Comparison of ENCODE assay signal across 20 cellular contexts in the genomic region with DNA sequence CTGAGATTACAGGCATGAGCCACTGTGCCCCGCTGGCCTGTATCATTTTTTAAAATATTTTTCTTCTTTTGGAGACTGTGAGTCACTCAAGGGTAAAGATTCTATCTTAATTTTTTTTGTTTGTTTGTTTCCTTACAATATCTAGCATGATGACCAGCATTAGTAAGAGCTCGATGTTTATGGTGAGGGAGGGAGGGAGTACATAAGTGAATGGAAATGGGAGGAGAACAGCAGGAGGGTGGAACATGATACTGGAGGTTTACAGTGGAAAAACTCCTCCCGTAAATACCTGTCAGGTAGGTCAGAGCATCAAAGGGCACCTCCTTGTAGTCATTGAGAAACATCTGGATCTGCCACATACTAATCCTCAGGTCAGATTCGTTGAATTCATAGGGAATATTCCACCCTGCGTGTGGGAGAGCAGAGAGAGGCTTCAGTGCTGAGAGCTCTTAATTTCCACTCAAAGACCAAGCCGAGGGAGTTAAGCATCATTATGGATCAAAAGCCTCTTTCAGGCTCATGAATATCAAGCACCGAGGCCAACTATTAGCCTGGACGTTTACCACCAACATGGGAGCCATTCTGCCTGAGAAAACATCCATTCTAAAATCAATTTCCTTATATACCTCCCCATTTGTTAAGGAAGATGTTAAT. TPM values are rescaled to one million over a fixed set of nuclear protein-coding genes. Genes with fewer than 3 reads are reported as not detected.
DNase-seq lines count a peak whose midpoint lies in the region; ATAC-seq, FAIRE-seq and TF ChIP-seq lines count a peak whose summit lies in the region.
"Had no signal": no experiment of that assay in that cellular context is flagged by ENCODE, and none has a peak within 500 bp of the region (broad histone marks: within the 10 kb centered on the region; RNA-seq: fewer than 3 reads in every experiment).

No MANE protein-coding gene starts in this region.

- peak; percentile 91 for ATAC-seq in left lung
- ATAC-seq: activated CD8-positive, alpha-beta T cell treated with anti-CD3 and anti-CD28 coated beads, Interleukin-2, amount 10 ng/mL, durations not matched to agents 7 days and 5 days; natural killer cell; pancreas had no signal

- H3K4me3 ChIP-seq in left lung (no peak overlapping the region), kidney (ENCODE audit: low read length in 2 of 2) (no peak overlapping the region), lower leg skin (ENCODE audit: low read depth, poor library complexity, severe bottlenecking) (no peak overlapping the region)
- H3K4me3 ChIP-seq: GM23248, pancreas, tibial nerve had no signal

- no peak overlapping the region for H3K14ac ChIP-seq in H9 (ENCODE audit: insufficient read depth, low read length)

- H3K79me2 ChIP-seq in H9 (ENCODE audit: insufficient read depth, low read length): no peaks in the 10 kb centered on the region

- no peak overlapping the region for H2AFZ ChIP-seq in H9 (ENCODE audit: low read length)
- H2AFZ ChIP-seq: GM23248 had no signal

- no peak overlapping the region for H3T11ph ChIP-seq in H9 (ENCODE audit: low read length)

- no peak overlapping the region for H2BK12ac ChIP-seq in H9 (ENCODE audit: insufficient read length, low read depth, low read length)

- no peak overlapping the region for H3K56ac ChIP-seq in H9 (ENCODE audit: insufficient read length, low read depth, low read length)

- H3K4me2 ChIP-seq in H9 (ENCODE audit: insufficient read depth, insufficient read length, low read length): no peak overlapping the region

- no peak for FAIRE-seq in kidney (lab: Jason Lieb, UNC)
- FAIRE-seq: endometrium, pancreas had no signal

- peak overlapping the region in 1 of 2 experiments; percentile 36; a peak in 2 of 5 replicates for H3K4me3 Mint-ChIP-seq in H9
- H3K4me3 Mint-ChIP-seq: activated B cell treated with CpG ODN at 0.5 μM for 24 hours; activated CD8-positive, alpha-beta T cell treated with anti-CD3 and anti-CD28 coated beads, Interleukin-2, amount 10 ng/mL, durations not matched to agents 7 days and 5 days; activated naive CD4-positive, alpha-beta T cell treated with anti-CD3 and anti-CD28 coated beads, Interleukin-2, amount 50 U/mL, for 24 hours; natural killer cell had no signal

- no peak overlapping the region for H4K8ac ChIP-seq in H9 (replicated peaks; ENCODE audit: insufficient read length, low read depth, low read length)

- peaks cover 8 to 15% of the 10 kb centered on the region in 2 experiments for H3K4me1 Mint-ChIP-seq in H9
- H3K4me1 Mint-ChIP-seq: activated B cell treated with CpG ODN at 0.5 μM for 24 hours; activated naive CD4-positive, alpha-beta T cell treated with anti-CD3 and anti-CD28 coated beads, Interleukin-2, amount 50 U/mL, for 24 hours; natural killer cell had no signal

- H3K36me3 ChIP-seq in left lung (no peaks in the 10 kb centered on the region), kidney (ENCODE audit: control insufficient read depth in 1 of 2, insufficient read depth in 2 of 2, low read length in 2 of 2) (no peaks in the 10 kb centered on the region)
- H3K36me3 ChIP-seq: pancreas, tibial nerve had no signal

- H4K20me1 ChIP-seq in H9 (ENCODE audit: control insufficient read depth, insufficient read depth, insufficient read length): no peaks in the 10 kb centered on the region

- no peak overlapping the region for H4K91ac ChIP-seq in H9 (ENCODE audit: insufficient read length, low read depth, low read length)

- H3K27me3 ChIP-seq in H9 (ENCODE audit: insufficient read depth, low read length): no peaks in the 10 kb centered on the region
- no peaks in the 10 kb centered on the region for H3K27me3 ChIP-seq in left lung
- H3K27me3 ChIP-seq: pancreas, tibial nerve had no signal

- H3K9me3 ChIP-seq in H9 (ENCODE audit: control insufficient read depth, low read depth, low read length) (no peaks in the 10 kb centered on the region), left lung (no peaks in the 10 kb centered on the region), kidney (ENCODE audit: control insufficient read depth in 1 of 2, low read length in 2 of 2) (no peaks in the 10 kb centered on the region)
- H3K9me3 ChIP-seq: pancreas, tibial nerve had no signal

- H3K4me1 ChIP-seq in H9 (ENCODE audit: insufficient read depth, low read length): no peaks in the 10 kb centered on the region
- H3K4me1 ChIP-seq in left lung: no peaks in the 10 kb centered on the region
- H3K4me1 ChIP-seq in kidney (ENCODE audit: control insufficient read depth in 1 of 2, insufficient read depth in 1 of 2, low read depth in 1 of 2, low read length in 2 of 2): no peaks in the 10 kb centered on the region
- H3K4me1 ChIP-seq: pancreas, tibial nerve had no signal

- no peak overlapping the region for H4K5ac ChIP-seq in H9 (ENCODE audit: insufficient read length, low read depth, low read length)

- no peak for TF ChIP-seq POLR2A in lower leg skin (IDR thresholded peaks at IDR 0.05)

- intact Hi-C loops in left lung (cut with DNase I): no loop called here
- intact Hi-C loops in kidney (cut with DNase I): no loop called here
- intact Hi-C loops in lower leg skin (cut with DNase I; ENCODE audit: low total_unique reads): no loop called here

- no peaks in the 10 kb centered on the region for H3K9me3 Mint-ChIP-seq in H9
- H3K9me3 Mint-ChIP-seq: activated B cell treated with CpG ODN at 0.5 μM for 24 hours; activated naive CD4-positive, alpha-beta T cell treated with anti-CD3 and anti-CD28 coated beads, Interleukin-2, amount 50 U/mL, for 24 hours; natural killer cell had no signal

- no peak overlapping the region for H2BK15ac ChIP-seq in H9 (ENCODE audit: low read depth, low read length)

- no peak overlapping the region for H3K23ac ChIP-seq in H9 (ENCODE audit: insufficient read length, low read depth, low read length)

- H3K27me3 Mint-ChIP-seq in H9 (ENCODE audit: low read depth): no peaks in the 10 kb centered on the region; the same call in 1 of the 2 replicates
- H3K27me3 Mint-ChIP-seq: activated naive CD4-positive, alpha-beta T cell treated with anti-CD3 and anti-CD28 coated beads, Interleukin-2, amount 50 U/mL, for 24 hours had no signal

- no peaks in the 10 kb centered on the region for H3K36me3 Mint-ChIP-seq in H9 (ENCODE audit: insufficient read depth in 1 of 3, low read depth in 3 of 3)
- H3K36me3 Mint-ChIP-seq: activated naive CD4-positive, alpha-beta T cell treated with anti-CD3 and anti-CD28 coated beads, Interleukin-2, amount 50 U/mL, for 24 hours; natural killer cell had no signal

- H3K27ac ChIP-seq in H9 (ENCODE audit: insufficient read length, low read depth, low read length): no peak overlapping the region
- H3K27ac ChIP-seq in left lung: no peak overlapping the region
- no peak overlapping the region for H3K27ac ChIP-seq in kidney (ENCODE audit: low read depth in 2 of 2, low read length in 2 of 2)
- H3K27ac ChIP-seq: GM23248, pancreas, tibial nerve had no signal

- WGBS in H9 (ENCODE audit: extremely low coverage, insufficient read length, low lambda C conversion rate): no CpG with 5 or more reads among the region's 8 CpGs
- 49 to 53% methylated on average over 8 of the region's 8 CpGs for WGBS in lower leg skin, 2 donors

- no peak overlapping the region for H3K18ac ChIP-seq in H9 (ENCODE audit: insufficient read length, low read depth, low read length)

- no peak overlapping the region for H2BK120ac ChIP-seq in H9 (ENCODE audit: low read depth, low read length, poor library complexity, severe bottlenecking)

- H3K27ac Mint-ChIP-seq in H9: peak overlapping the region in 2 of 3 experiments; percentile 29 to 70; a peak in 2 of 7 replicates
- H3K27ac Mint-ChIP-seq: activated B cell treated with CpG ODN at 0.5 μM for 24 hours; activated CD8-positive, alpha-beta T cell treated with anti-CD3 and anti-CD28 coated beads, Interleukin-2, amount 10 ng/mL, durations not matched to agents 7 days and 5 days; activated naive CD4-positive, alpha-beta T cell treated with anti-CD3 and anti-CD28 coated beads, Interleukin-2, amount 50 U/mL, for 24 hours; natural killer cell had no signal

- H3K79me1 ChIP-seq in H9 (ENCODE audit: insufficient read depth, low read depth, low read length, poor library complexity, severe bottlenecking): no peaks in the 10 kb centered on the region

- H2BK5ac ChIP-seq in H9 (ENCODE audit: insufficient read length, low read length): no peak overlapping the region

- no peak for TF ChIP-seq CTCF in H9 (conservative IDR thresholded peaks at IDR 0.05)
- TF ChIP-seq CTCF in left lung (IDR thresholded peaks at IDR 0.05): no peak
- no peak for TF ChIP-seq CTCF in kidney (IDR thresholded peaks at IDR 0.05; ENCODE audit: borderline replicate concordance, extremely low read depth, insufficient read depth)
- TF ChIP-seq CTCF in lower leg skin (IDR thresholded peaks at IDR 0.05): no peak

- H3K23me2 ChIP-seq in H9 (ENCODE audit: insufficient read length, low read depth, low read length, poor library complexity, severe bottlenecking): no peaks in the 10 kb centered on the region

- no peak overlapping the region for H2BK20ac ChIP-seq in H9 (ENCODE audit: low read depth, low read length, poor library complexity, severe bottlenecking)

- H2AK5ac ChIP-seq in H9 (ENCODE audit: insufficient read length, low read length): no peak overlapping the region

- no peak for DNase-seq in H9
- peak; percentile 25 for DNase-seq in NCI-H146 treated with DMSO at 0.1 percent for 48 hours (lab: John Stamatoyannopoulos, UW; ENCODE audit: unreplicated experiment)
- peak; percentile 83 for DNase-seq in SW480 (ENCODE audit: low spot score)
- no peak for DNase-seq in left lung
- no peak for DNase-seq in germinal center (ENCODE audit: low spot score)
- no peak for DNase-seq in kidney
- no peak for DNase-seq in amniotic stem cell (lab: John Stamatoyannopoulos, UW)
- no peak for DNase-seq in lower leg skin (ENCODE audit: low spot score in 2 of 2)
- DNase-seq: activated B cell treated with CpG ODN at 0.5 μM for 24 hours; activated CD8-positive, alpha-beta T cell treated with anti-CD3 and anti-CD28 coated beads, Interleukin-2, amount 10 ng/mL, durations not matched to agents 7 days and 5 days; activated T-cell treated with anti-CD3 and anti-CD28 coated beads, Interleukin-2, amount 50 U/mL, for 48 hours; GM23248; islet precursor cell; natural killer cell; NCI-H1694; pancreas; stimulated activated naive CD4-positive, alpha-beta T cell had no signal

- no peak overlapping the region for H3K4ac ChIP-seq in H9 (ENCODE audit: low read depth, low read length)

- H3K9ac ChIP-seq in H9 (ENCODE audit: extremely low read depth, insufficient read length, low read length): no peak overlapping the region
- H3K9ac ChIP-seq in kidney (ENCODE audit: low read length in 2 of 2): no peak overlapping the region
- H3K9ac ChIP-seq: GM23248 had no signal

RNA-seq across cellular contexts. Expression of gene LYRM1, which starts 51.7 kb away (rescaled TPM):
- 9.6 and 10.6 TPM in 2 replicates for total RNA-seq in H9 (2021)
- 10 to 100 TPM; 28.0 to 28.7 TPM for total RNA-seq in left lung
- 31.7 TPM for total RNA-seq in kidney
- polyA plus RNA-seq in kidney (ENCODE audit: insufficient read depth, low read depth, low replicate concordance): 61.5 TPM
- 10 to 100 TPM; 24.3 to 27.3 (median 25.5) TPM for total RNA-seq in lower leg skin

RNA-seq across cellular contexts. Expression of gene DCUN1D3, which starts 52.1 kb away (rescaled TPM):
- total RNA-seq in H9 (2021) (16.1 and 17.7 TPM in 2 replicates), left lung (10 to 100 TPM; 26.5 to 27.1 TPM), kidney (16.3 TPM), lower leg skin (10 to 100 TPM; 18.2 to 20.8 (median 18.3) TPM)
- 3.5 TPM for polyA plus RNA-seq in kidney (ENCODE audit: insufficient read depth, low read depth, low replicate concordance)

Comparison
In these comparisons a context has a peak if more than half of its experiments do, and no peak if none do; other contexts are left out.
1. DNase-seq: peak in NCI-H146 treated with DMSO at 0.1 percent for 48 hours (single experiment) and SW480 (single experiment); none in H9 (single experiment), left lung (0 of 2), germinal center (single experiment), kidney (single experiment), amniotic stem cell (single experiment) and lower leg skin (0 of 2).